17 cellular contexts compared by ENCODE assay signal in the genomic region with DNA sequence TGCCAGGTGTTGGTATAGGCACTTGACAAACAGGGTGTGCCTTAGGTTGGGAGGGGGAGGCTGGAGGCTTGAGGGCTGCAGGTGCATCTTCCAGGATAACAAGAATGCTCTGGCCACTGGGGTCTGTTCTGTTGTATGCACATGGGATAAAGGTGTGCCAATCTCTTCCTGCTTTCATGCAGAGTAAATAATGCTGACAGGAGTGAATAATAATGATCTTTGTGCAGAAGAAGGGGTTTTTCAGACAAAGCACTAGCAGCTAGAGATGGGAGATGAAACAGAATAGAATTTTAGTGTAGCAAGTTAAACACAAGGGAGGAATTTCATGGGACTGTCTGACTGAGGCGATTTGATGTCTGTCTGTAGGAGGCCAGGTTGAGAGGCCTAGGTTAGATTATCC. TPM values are rescaled to one million over a fixed set of nuclear protein-coding genes. Genes with fewer than 3 reads are reported as not detected.
A peak's percentile ranks its signal among the peaks of the same experiment; 100 is the strongest.
DNase-seq lines count a peak whose midpoint lies in the region; TF ChIP-seq lines count a peak whose summit lies in the region.
"Had no signal": no experiment of that assay in that cellular context is flagged by ENCODE, and none has a peak within 500 bp of the region (broad histone marks: within the 10 kb centered on the region; RNA-seq: fewer than 3 reads in every experiment).

No MANE protein-coding gene starts in this region.

- intact Hi-C loops in activated CD4-positive, alpha-beta T cell treated with anti-CD3 and anti-CD28 coated beads, Interleukin-2, amount 10 ng/mL, durations not matched to agents 24 days and 14 days (cut with micrococcal nuclease): no loop called here
- intact Hi-C loops in transverse colon (cut with DNase I; ENCODE audit: low total_unique reads) (no loop called here), esophagus muscularis mucosa (cut with DNase I) (no loop called here)

- no peak overlapping the region for H3K27ac Mint-ChIP-seq in activated CD4-positive, alpha-beta T cell treated with anti-CD3 and anti-CD28 coated beads, Interleukin-2, amount 10 ng/mL, durations not matched to agents 24 days and 14 days
- H3K27ac Mint-ChIP-seq: CD4-positive, CD25-positive, alpha-beta regulatory T cell had no signal

- H3K4me3 Mint-ChIP-seq in activated CD4-positive, alpha-beta T cell treated with anti-CD3 and anti-CD28 coated beads, Interleukin-2, amount 10 ng/mL, durations not matched to agents 24 days and 14 days: no peak overlapping the region
- H3K4me3 Mint-ChIP-seq: CD4-positive, CD25-positive, alpha-beta regulatory T cell had no signal

- peaks cover 26% of the 10 kb centered on the region for H3K27me3 Mint-ChIP-seq in activated CD4-positive, alpha-beta T cell treated with anti-CD3 and anti-CD28 coated beads, Interleukin-2, amount 10 ng/mL, durations not matched to agents 24 days and 14 days

- H3K27ac ChIP-seq in transverse colon (no peak overlapping the region), esophagus muscularis mucosa (replicated peaks in 1 of 4) (no peak overlapping the region)

- TF ChIP-seq EP300 in transverse colon (IDR thresholded peaks at IDR 0.05; ENCODE audit: low read depth) (no peak), esophagus muscularis mucosa (IDR thresholded peaks at IDR 0.05) (no peak)

- DNase-seq in COLO668 (lab: John Stamatoyannopoulos, UW; ENCODE audit: unreplicated experiment) (peak; percentile 71), DMS79 (lab: John Stamatoyannopoulos, UW) (peak; percentile 33), NCI-H187 treated with DMSO at 0.1 percent for 48 hours (lab: John Stamatoyannopoulos, UW) (peak; percentile 73), NCI-H69 (lab: John Stamatoyannopoulos, UW) (peak; percentile 39), transverse colon (no peak), esophagus muscularis mucosa (ENCODE audit: extremely low spot score) (no peak)
- no peak for DNase-seq in activated CD4-positive, alpha-beta T cell treated with anti-CD3 and anti-CD28 coated beads, Interleukin-2, amount 10 ng/mL, durations not matched to agents 24 days and 14 days
- DNase-seq in activated CD4-positive, CD25-positive, alpha-beta regulatory T cell (lab: John Stamatoyannopoulos, UW): no peak
- DNase-seq: CD4-positive, CD25-positive, alpha-beta regulatory T cell; HCEC 1CT; Karpas-422; MM.1S; NCI-H2081; NCI-H446 treated with DMSO at 0.1 percent for 48 hours; PC-3; T-helper 9 cell had no signal

- H3K27me3 ChIP-seq in transverse colon (peaks cover 6% of the 10 kb centered on the region), esophagus muscularis mucosa (no peaks in the 10 kb centered on the region)

- TF ChIP-seq POLR2A in transverse colon (IDR thresholded peaks at IDR 0.05): no peak
- TF ChIP-seq POLR2A in esophagus muscularis mucosa (IDR thresholded peaks at IDR 0.05; ENCODE audit: low read depth): no peak

- H3K36me3 ChIP-seq in transverse colon (no peaks in the 10 kb centered on the region), esophagus muscularis mucosa (no peaks in the 10 kb centered on the region)

- 63 to 78% methylated on average over 1 of the region's 1 CpG for WGBS in transverse colon (ENCODE audit: low coverage in 1 of 2), 2 donors
- 82% methylated on average over 1 of the region's 1 CpG for WGBS in esophagus muscularis mucosa

- H3K4me3 ChIP-seq in transverse colon: no peak overlapping the region
- no peak overlapping the region for H3K4me3 ChIP-seq in esophagus muscularis mucosa

- H3K4me1 ChIP-seq in transverse colon (no peaks in the 10 kb centered on the region), esophagus muscularis mucosa (no peaks in the 10 kb centered on the region)

- H3K36me3 Mint-ChIP-seq in activated CD4-positive, alpha-beta T cell treated with anti-CD3 and anti-CD28 coated beads, Interleukin-2, amount 10 ng/mL, durations not matched to agents 24 days and 14 days (ENCODE audit: low read depth): no peaks in the 10 kb centered on the region
- H3K36me3 Mint-ChIP-seq: CD4-positive, CD25-positive, alpha-beta regulatory T cell had no signal

- H3K9me3 Mint-ChIP-seq in activated CD4-positive, alpha-beta T cell treated with anti-CD3 and anti-CD28 coated beads, Interleukin-2, amount 10 ng/mL, durations not matched to agents 24 days and 14 days: no peaks in the 10 kb centered on the region

- H3K9me3 ChIP-seq in transverse colon (no peaks in the 10 kb centered on the region), esophagus muscularis mucosa (peaks cover 0 to 3% (median 0%) of the 10 kb centered on the region in 4 donors)

- in situ Hi-C loops in transverse colon (cut with MboI; ENCODE audit: low pct_ligation_motif_present in 1 of 4, low pct_unique_long_range_greater_than_20kb in 1 of 4, low sequenced_read_pairs in 3 of 4): no loop called here

- TF ChIP-seq CTCF in transverse colon (IDR thresholded peaks at IDR 0.05): no peak
- TF ChIP-seq CTCF in esophagus muscularis mucosa (IDR thresholded peaks at IDR 0.05): no peak

- no peaks in the 10 kb centered on the region for H3K4me1 Mint-ChIP-seq in activated CD4-positive, alpha-beta T cell treated with anti-CD3 and anti-CD28 coated beads, Interleukin-2, amount 10 ng/mL, durations not matched to agents 24 days and 14 days
- H3K4me1 Mint-ChIP-seq: CD4-positive, CD25-positive, alpha-beta regulatory T cell had no signal

RNA-seq across cellular contexts. Expression of a gene that starts 1.9 kb away (rescaled TPM):
- not detected in 2 replicates for total RNA-seq in activated CD4-positive, alpha-beta T cell treated with anti-CD3 and anti-CD28 coated beads, Interleukin-2, amount 10 ng/mL, durations not matched to agents 24 days and 14 days
- total RNA-seq in transverse colon: 1 to 10 TPM in 3 of 4 donors, not detected in 1; 1.9 to 3.4 (median 3.0) TPM
- total RNA-seq in esophagus muscularis mucosa: not detected
- total RNA-seq: A673; CD4-positive, CD25-positive, alpha-beta regulatory T cell; PC-3 had no signal

RNA-seq across cellular contexts. Expression of a gene that starts 32.8 kb away (rescaled TPM):
- 43.1 and 46.2 TPM in 2 replicates for total RNA-seq in activated CD4-positive, alpha-beta T cell treated with anti-CD3 and anti-CD28 coated beads, Interleukin-2, amount 10 ng/mL, durations not matched to agents 24 days and 14 days
- total RNA-seq in transverse colon: 100 to 1,000 TPM in 3 of 4 donors, 10 to 100 TPM in 1; 93.1 to 117 (median 110) TPM
- 10 to 100 TPM; 10.1 to 30.3 (median 17.9) TPM for total RNA-seq in esophagus muscularis mucosa

RNA-seq across cellular contexts. Expression of a gene that starts 39.4 kb away (rescaled TPM):
- total RNA-seq in activated CD4-positive, alpha-beta T cell treated with anti-CD3 and anti-CD28 coated beads, Interleukin-2, amount 10 ng/mL, durations not matched to agents 24 days and 14 days: 0.66 and 0.72 TPM in 2 replicates
- total RNA-seq in transverse colon: 100 to 1,000 TPM in 2 of 4 donors, 10 to 100 TPM in 2; 76.5 to 308 (median 90.3) TPM
- total RNA-seq in esophagus muscularis mucosa: 10 to 100 TPM; 20.8 to 49.7 (median 28.7) TPM

Comparison
In these comparisons a context has a peak if more than half of its experiments do, and no peak if none do; other contexts are left out.
1. DNase-seq: peak in COLO668 (single experiment), DMS79 (single experiment), NCI-H187 treated with DMSO at 0.1 percent for 48 hours (single experiment) and NCI-H69 (single experiment); none in activated CD4-positive, alpha-beta T cell treated with anti-CD3 and anti-CD28 coated beads, Interleukin-2, amount 10 ng/mL, durations not matched to agents 24 days and 14 days (single experiment), transverse colon (single experiment), esophagus muscularis mucosa (single experiment) and activated CD4-positive, CD25-positive, alpha-beta regulatory T cell (0 of 4).
2. RNA of a gene that starts 39.4 kb away (total RNA-seq): 76.5 to 308 TPM in transverse colon and 20.8 to 49.7 TPM in esophagus muscularis mucosa; 0.66 to 0.72 TPM in activated CD4-positive, alpha-beta T cell treated with anti-CD3 and anti-CD28 coated beads, Interleukin-2, amount 10 ng/mL, durations not matched to agents 24 days and 14 days; every median in the first group is over 10 times any median in the second.